Comparison of ENCODE assay signal across 28 cellular contexts in genomic region chr4:127113852-127114362, GRCh38.
"Had no signal": no experiment of that assay in that cellular context is flagged by ENCODE, and none has a peak within 500 bp of the region (broad histone marks: within the 10 kb centered on the region; RNA-seq: fewer than 3 reads in every experiment).

No MANE protein-coding gene starts in this region.

- H3K36me3 ChIP-seq: neural progenitor cell, ovary, right lobe of liver, sigmoid colon, tibial artery, transverse colon, upper lobe of right lung, uterus had no signal

- H3K9me3 Mint-ChIP-seq: type B pancreatic cell had no signal

- H3K4me3 Mint-ChIP-seq: naive thymus-derived CD4-positive, alpha-beta T cell; natural killer cell; nephron; neural progenitor cell; stimulated activated memory B cell treated with anti-CD40 and anti-IgM and Interleukin-4, amounts not matched to agents 10 μg/mL and 1 μg/mL and 100 μg/mL, for 72 hours; stimulated activated naive CD8-positive, alpha-beta T cell treated with anti-CD3 and anti-CD28 coated beads, Interleukin-15, amount 100 ng/mL, for 72 hours; type B pancreatic cell had no signal

- H3K27me3 Mint-ChIP-seq: naive thymus-derived CD4-positive, alpha-beta T cell; progenitor cell of endocrine pancreas; stimulated activated memory B cell treated with anti-CD40 and anti-IgM and Interleukin-4, amounts not matched to agents 10 μg/mL and 1 μg/mL and 100 μg/mL, for 72 hours; stimulated activated naive CD8-positive, alpha-beta T cell treated with anti-CD3 and anti-CD28 coated beads, Interleukin-15, amount 100 ng/mL, for 72 hours; type B pancreatic cell had no signal

- DNase-seq: naive thymus-derived CD4-positive, alpha-beta T cell; natural killer cell; occipital lobe; ovary; posterior cingulate gyrus; psoas muscle; right cardiac atrium; right lobe of liver; sigmoid colon; small intestine; stimulated activated CD4-positive, alpha-beta T cell treated with anti-CD3 and anti-CD28 coated beads, Interleukin-15, amount 100 ng/mL, for 24 hours; stimulated activated CD4-positive, alpha-beta T cell treated with anti-CD3 and anti-CD28 coated beads, Interleukin-2, amount 100 ng/mL, for 24 hours; stimulated activated CD4-positive, alpha-beta T cell treated with anti-CD3 and anti-CD28 coated beads, Interleukin-2, amount 100 ng/mL, for 48 hours; stimulated activated CD4-positive, alpha-beta T cell treated with anti-CD3 and anti-CD28 coated beads, Interleukin-4, amount 100 ng/mL, for 24 hours; stimulated activated naive CD4-positive, alpha-beta T cell; stimulated activated naive CD8-positive, alpha-beta T cell treated with anti-CD3 and anti-CD28 coated beads, Interleukin-15, amount 100 ng/mL, for 72 hours; stimulated activated naive CD8-positive, alpha-beta T cell treated with anti-CD3 and anti-CD28 coated beads, Interleukin-15, Interleukin-2, amounts not matched to agents 100 U/mL and 50 U/mL, for 24 hours; testis; tibial artery; transverse colon; upper lobe of right lung; uterus had no signal

- H3K4me3 ChIP-seq: neural progenitor cell, ovary, psoas muscle, right lobe of liver, sigmoid colon, testis, tibial artery, transverse colon, upper lobe of right lung, uterus had no signal

- H3K4me2 ChIP-seq: neural progenitor cell had no signal

- H3K36me3 Mint-ChIP-seq: naive thymus-derived CD4-positive, alpha-beta T cell; neural progenitor cell; stimulated activated memory B cell treated with anti-CD40 and anti-IgM and Interleukin-4, amounts not matched to agents 10 μg/mL and 1 μg/mL and 100 μg/mL, for 72 hours; type B pancreatic cell had no signal

- H2AFZ ChIP-seq: neural progenitor cell, parathyroid adenoma had no signal

- H3K27ac Mint-ChIP-seq: naive thymus-derived CD4-positive, alpha-beta T cell; natural killer cell; nephron; neural progenitor cell; progenitor cell of endocrine pancreas; stimulated activated memory B cell treated with anti-CD40 and anti-IgM and Interleukin-4, amounts not matched to agents 10 μg/mL and 1 μg/mL and 100 μg/mL, for 72 hours; stimulated activated naive CD8-positive, alpha-beta T cell treated with anti-CD3 and anti-CD28 coated beads, Interleukin-15, amount 100 ng/mL, for 72 hours; type B pancreatic cell had no signal

- H3K4me1 Mint-ChIP-seq: naive thymus-derived CD4-positive, alpha-beta T cell; natural killer cell; stimulated activated memory B cell treated with anti-CD40 and anti-IgM and Interleukin-4, amounts not matched to agents 10 μg/mL and 1 μg/mL and 100 μg/mL, for 72 hours; stimulated activated naive CD8-positive, alpha-beta T cell treated with anti-CD3 and anti-CD28 coated beads, Interleukin-15, amount 100 ng/mL, for 72 hours had no signal

- ATAC-seq: naive thymus-derived CD4-positive, alpha-beta T cell; natural killer cell; psoas muscle; right lobe of liver; stimulated activated memory B cell treated with anti-CD40 and anti-IgM and Interleukin-4, amounts not matched to agents 10 μg/mL and 1 μg/mL and 100 μg/mL, for 72 hours; stimulated activated naive CD8-positive, alpha-beta T cell treated with anti-CD3 and anti-CD28 coated beads, Interleukin-15, amount 100 ng/mL, for 72 hours; stimulated activated naive CD8-positive, alpha-beta T cell treated with anti-CD3 and anti-CD28 coated beads, Interleukin-15, Interleukin-2, amounts not matched to agents 100 U/mL and 50 U/mL, for 24 hours; upper lobe of right lung had no signal

- H3K9me3 ChIP-seq: ovary, psoas muscle, right lobe of liver, sigmoid colon, testis, upper lobe of right lung, uterus had no signal

- H3K9ac ChIP-seq: neural progenitor cell, parathyroid adenoma had no signal

- H3K27ac ChIP-seq: neural progenitor cell, ovary, parathyroid adenoma, psoas muscle, right lobe of liver, sigmoid colon, testis, tibial artery, transverse colon, upper lobe of right lung, uterus had no signal

- H3K27me3 ChIP-seq: neural progenitor cell, ovary, right lobe of liver, sigmoid colon, testis, tibial artery, transverse colon, upper lobe of right lung, uterus had no signal

- H3K4me1 ChIP-seq: parathyroid adenoma, psoas muscle, right lobe of liver, sigmoid colon, testis, tibial artery, transverse colon, upper lobe of right lung, uterus had no signal
